Comparison of ENCODE assay signal across 1 cellular context in genomic region chr5:172691886-172692285, GRCh38.
TF ChIP-seq lines count a peak whose summit lies in the region.

No MANE protein-coding gene starts in this region.

TF ChIP-seq in GM23338, 12 proteins besides CTCF, POLR2A, EP300 and RAD21 (continued from another document):
- TF ChIP-seq REST (IDR thresholded peaks at IDR 0.05; ENCODE audit: unreplicated experiment): no peak
- TF ChIP-seq POLR2AphosphoS5 (IDR thresholded peaks at IDR 0.05; ENCODE audit: low read depth): no peak
- TF ChIP-seq JUNB (IDR thresholded peaks at IDR 0.05; ENCODE audit: unreplicated experiment): no peak
- TF ChIP-seq NANOG (IDR thresholded peaks at IDR 0.05; ENCODE audit: borderline replicate concordance): no peak
- no peak for TF ChIP-seq CREB1 (CRISPR knock-in tag; IDR thresholded peaks at IDR 0.05; ENCODE audit: low read depth)
- no peak for TF ChIP-seq ETS1 (IDR thresholded peaks at IDR 0.05)
- TF ChIP-seq ZNF114 (CRISPR knock-in tag; IDR thresholded peaks at IDR 0.05): no peak
- no peak for TF ChIP-seq STAT1 (IDR thresholded peaks at IDR 0.05; ENCODE audit: unreplicated experiment)
- no peak for TF ChIP-seq ZNF462 (CRISPR knock-in tag; IDR thresholded peaks at IDR 0.05)
- TF ChIP-seq ZNF331 (CRISPR knock-in tag; IDR thresholded peaks at IDR 0.05; ENCODE audit: low read depth): no peak
- no peak for TF ChIP-seq EZH2 (IDR thresholded peaks at IDR 0.05; ENCODE audit: low read depth, unreplicated experiment)
